In the genomic region with DNA sequence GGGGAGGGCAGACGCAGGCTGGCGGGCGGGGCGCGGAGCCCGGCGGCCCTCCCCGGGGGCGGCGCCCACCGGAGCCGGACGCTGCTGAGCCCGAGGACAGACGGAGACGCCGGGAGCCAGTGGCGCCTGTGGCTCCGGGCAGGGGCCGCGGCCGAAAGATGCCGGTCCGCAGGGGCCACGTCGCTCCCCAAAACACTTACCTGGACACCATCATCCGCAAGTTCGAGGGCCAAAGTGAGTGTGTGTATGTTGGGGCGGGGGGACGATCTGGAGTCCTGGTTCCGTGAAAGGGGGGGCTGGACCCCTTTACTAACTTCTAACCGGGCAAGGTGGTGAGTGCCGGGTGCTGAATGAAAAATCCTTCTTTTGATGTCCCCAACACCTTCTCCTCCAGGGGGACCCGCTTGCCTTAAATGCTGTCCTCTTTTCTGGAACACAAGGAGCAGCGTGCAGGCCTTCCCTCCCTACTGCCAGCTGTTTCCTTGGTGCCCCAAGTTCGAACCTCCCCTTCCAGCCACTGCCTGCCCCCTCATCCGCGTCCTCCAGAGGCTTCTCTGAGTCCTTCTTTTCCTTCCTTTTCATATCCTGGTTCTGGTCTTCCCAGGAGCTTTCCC, we compare ENCODE assay signal across 9 cellular contexts. TPM values are rescaled to one million over a fixed set of nuclear protein-coding genes. Genes with fewer than 3 reads are reported as not detected.
A peak's percentile ranks its signal among the peaks of the same experiment; 100 is the strongest.
DNase-seq lines count a peak whose midpoint lies in the region; ATAC-seq, FAIRE-seq and TF ChIP-seq lines count a peak whose summit lies in the region.
"Had no signal": no experiment of that assay in that cellular context is flagged by ENCODE, and none has a peak within 500 bp of the region (broad histone marks: within the 10 kb centered on the region; RNA-seq: fewer than 3 reads in every experiment).

Gene KCNH6, plus strand, starts transcription at position 103 of the 614 bp plus-strand sequence. Its CDS starts 56 bp downstream, at position 159.

- H3K36me3 ChIP-seq in fibroblast of lung (ENCODE audit: control insufficient read depth, insufficient read depth, low read length) = no peaks in the 10 kb centered on the region

- peak within 1 kb of the TSS; percentile 64 for H3K4me3 Mint-ChIP-seq in progenitor cell of endocrine pancreas (ENCODE audit: low read depth)

- H3K9me3 ChIP-seq in fibroblast of lung (ENCODE audit: control insufficient read depth, insufficient read depth, low read depth, low read length) = no peaks in the 10 kb centered on the region

- no peaks in the 10 kb centered on the region for H3K4me1 ChIP-seq in fibroblast of lung (ENCODE audit: control insufficient read depth, extremely low read depth, insufficient read depth, low read length)

- peak; percentile 50 for DNase-seq in DMS53 (lab: John Stamatoyannopoulos, UW)
- DNase-seq in DMS53 treated with DMSO at 0.1 percent for 48 hours (lab: John Stamatoyannopoulos, UW; ENCODE audit: unreplicated experiment) = no peak
- DNase-seq in NCI-H69 (lab: John Stamatoyannopoulos, UW) = peak; percentile 64
- peak in 1 of 2 donors; percentile 1 for DNase-seq in fibroblast of lung (ENCODE audit: low read depth in 2 of 2)
- DNase-seq in progenitor cell of endocrine pancreas (ENCODE audit: low spot score, unreplicated experiment) = no peak
- no peak for DNase-seq in GM19239 (ENCODE audit: insufficient read length, low spot score)

- H3K27me3 ChIP-seq in fibroblast of lung (ENCODE audit: control insufficient read depth, insufficient read depth, low read length) = peaks cover 5% of the 10 kb centered on the region

- no peaks in the 10 kb centered on the region for H3K36me3 Mint-ChIP-seq in progenitor cell of endocrine pancreas (ENCODE audit: insufficient read depth)

- no peaks in the 10 kb centered on the region for H3K9me3 Mint-ChIP-seq in progenitor cell of endocrine pancreas (ENCODE audit: low read depth)

- H3K27ac Mint-ChIP-seq in progenitor cell of endocrine pancreas = no peak within 1 kb of the TSS

- no peak for FAIRE-seq in GM19239 (lab: Jason Lieb, UNC)
- FAIRE-seq: A204.1 had no signal

- no peaks in the 10 kb centered on the region for H3K79me2 ChIP-seq in fibroblast of lung (ENCODE audit: control insufficient read depth, insufficient read depth, low read length)

- ATAC-seq in GM21423 (IDR thresholded peaks at IDR 0.05; ENCODE audit: unreplicated experiment) (no peak), GM19035 (IDR thresholded peaks at IDR 0.05; ENCODE audit: unreplicated experiment) (no peak)

- H4K20me1 ChIP-seq in fibroblast of lung (ENCODE audit: control insufficient read depth, extremely low read depth, insufficient read depth, low read length) = no peaks in the 10 kb centered on the region

- no peak for TF ChIP-seq CTCF in fibroblast of lung (conservative IDR thresholded peaks at IDR 0.05 in 1 of 2, IDR thresholded peaks at IDR 0.05 in 1 of 2; ENCODE audit: low read depth in 1 of 2, low read length in 2 of 2)
- no peak for TF ChIP-seq CTCF in progenitor cell of endocrine pancreas (IDR thresholded peaks at IDR 0.05; ENCODE audit: unreplicated experiment)

- peaks cover 5% of the 10 kb centered on the region for H3K4me1 Mint-ChIP-seq in progenitor cell of endocrine pancreas (ENCODE audit: low read depth)

- H3K9ac ChIP-seq in fibroblast of lung (ENCODE audit: insufficient read depth, low read length) = no peak within 1 kb of the TSS

- H3K4me3 ChIP-seq in fibroblast of lung (replicated peaks in 1 of 4; ENCODE audit: control extremely low read depth in 1 of 4, insufficient read depth in 1 of 4, low read depth in 3 of 4, low read length in 4 of 4) = no peak within 1 kb of the TSS

- H3K27ac ChIP-seq in fibroblast of lung (ENCODE audit: insufficient read depth, low read length) = no peak within 1 kb of the TSS

- H3K4me2 ChIP-seq in fibroblast of lung (ENCODE audit: extremely low read depth, insufficient read depth, low read length) = peak within 1 kb of the TSS; percentile 35

- H3K27me3 Mint-ChIP-seq in progenitor cell of endocrine pancreas = peaks cover 31% of the 10 kb centered on the region

- no peak within 1 kb of the TSS for H2AFZ ChIP-seq in fibroblast of lung (ENCODE audit: low read length)

RNA-seq across cellular contexts. Expression of gene KCNH6, which starts in this region (rescaled TPM):
- not detected in 2 replicates for total RNA-seq in fibroblast of lung
- polyA plus RNA-seq in fibroblast of lung = not detected in 2 replicates
- not detected in 2 replicates for polyA plus RNA-seq in fibroblast of lung (2012)
- not detected in 2 replicates for polyA minus RNA-seq in fibroblast of lung (ENCODE audit: low replicate concordance)
- total RNA-seq in progenitor cell of endocrine pancreas = 12.0 and 13.2 TPM in 2 replicates

Comparison
In these comparisons a context has a peak if more than half of its experiments do, and no peak if none do; other contexts are left out.
1. RNA of gene KCNH6 (total RNA-seq): 12.0 to 13.2 TPM in progenitor cell of endocrine pancreas; not detected in fibroblast of lung; every median in the first group is over 10 times any median in the second.
2. DNase-seq: peak in DMS53 (single experiment) and NCI-H69 (single experiment); none in DMS53 treated with DMSO at 0.1 percent for 48 hours (single experiment), progenitor cell of endocrine pancreas (single experiment) and GM19239 (single experiment).